ENCODE assay signal across 10 cellular contexts in the genomic region with DNA sequence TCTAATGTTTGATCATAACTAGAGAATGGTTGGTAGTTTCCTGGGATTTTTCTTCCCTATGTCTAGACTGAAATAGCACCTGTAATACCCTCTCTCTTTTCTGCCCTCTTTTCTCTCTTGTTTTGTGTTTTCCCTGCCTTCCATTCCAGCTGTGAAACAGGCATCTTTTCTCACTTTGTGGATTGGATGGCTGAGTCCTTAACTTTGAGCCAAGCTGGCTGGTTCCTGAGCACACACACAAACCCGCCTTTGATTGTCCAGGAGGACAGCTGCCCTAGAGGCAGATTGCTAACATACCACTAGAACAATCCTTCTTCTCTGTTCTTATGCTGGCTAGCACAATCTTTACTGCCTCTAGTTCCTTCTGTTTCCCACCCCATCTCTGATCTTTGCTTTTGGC. TPM values are rescaled to one million over a fixed set of nuclear protein-coding genes. Genes with fewer than 3 reads are reported as not detected.
DNase-seq lines count a peak whose midpoint lies in the region; ATAC-seq, FAIRE-seq and TF ChIP-seq lines count a peak whose summit lies in the region.
"Had no signal": no experiment of that assay in that cellular context is flagged by ENCODE, and none has a peak within 500 bp of the region (broad histone marks: within the 10 kb centered on the region; RNA-seq: fewer than 3 reads in every experiment).

No MANE protein-coding gene starts in this region.

- DNase-seq in Ammon's horn (ENCODE audit: low spot score) (peak; percentile 81), glutamatergic neuron (no peak), occipital lobe (lab: John Stamatoyannopoulos, UW) (peak; percentile 22), HTR-8/SVneo (ENCODE audit: insufficient read length, low spot score) (no peak), NCI-H524 (lab: John Stamatoyannopoulos, UW) (no peak)
- DNase-seq in activated naive CD4-positive, alpha-beta T cell treated with Interleukin-2 at 50 U/mL for 16 hours: no peak
- DNase-seq: activated T-cell treated with anti-CD3 and anti-CD28 coated beads for 4 hours had no signal

- peak overlapping the region; percentile 92 for H3K27ac ChIP-seq in VCaP

- H3K4me1 Mint-ChIP-seq in glutamatergic neuron (ENCODE audit: low read depth, unreplicated experiment): peaks cover 67% of the 10 kb centered on the region

- FAIRE-seq in HTR-8/SVneo (lab: Jason Lieb, UNC): no peak
- FAIRE-seq: G401.6 had no signal

- peaks cover 6% of the 10 kb centered on the region for H3K27me3 Mint-ChIP-seq in glutamatergic neuron (ENCODE audit: unreplicated experiment)

- H3K4me3 Mint-ChIP-seq in glutamatergic neuron (ENCODE audit: unreplicated experiment): peak overlapping the region; percentile 76

- no peak for ATAC-seq in GM19455 (IDR thresholded peaks at IDR 0.05; ENCODE audit: unreplicated experiment)

- peaks cover 2% of the 10 kb centered on the region for H3K9me3 Mint-ChIP-seq in glutamatergic neuron (ENCODE audit: unreplicated experiment)

- no peaks in the 10 kb centered on the region for H3K36me3 Mint-ChIP-seq in glutamatergic neuron (ENCODE audit: unreplicated experiment)

- TF ChIP-seq CTCF in VCaP (conservative IDR thresholded peaks at IDR 0.05): no peak
- no peak for TF ChIP-seq CTCF in glutamatergic neuron (IDR thresholded peaks at IDR 0.05; ENCODE audit: partially characterized antibody, unreplicated experiment)

- H3K27ac Mint-ChIP-seq in glutamatergic neuron (ENCODE audit: unreplicated experiment): peak overlapping the region; percentile 88

RNA-seq across cellular contexts. Expression of a gene that starts 17.7 kb away (rescaled TPM):
- total RNA-seq in glutamatergic neuron (ENCODE audit: unreplicated experiment) (344 TPM), occipital lobe (122 TPM)

RNA-seq across cellular contexts. Expression of a gene that starts 27.7 kb away (rescaled TPM):
- total RNA-seq in glutamatergic neuron (ENCODE audit: unreplicated experiment) (not detected), occipital lobe (not detected)

RNA-seq across cellular contexts. Expression of a gene that starts 38.0 kb away (rescaled TPM):
- total RNA-seq in glutamatergic neuron (ENCODE audit: unreplicated experiment) (98.8 TPM), occipital lobe (48.5 TPM)

Comparison
In these comparisons a context has a peak if more than half of its experiments do, and no peak if none do; other contexts are left out.
1. DNase-seq: peak in Ammon's horn (single experiment) and occipital lobe (single experiment); none in glutamatergic neuron (single experiment), HTR-8/SVneo (single experiment), NCI-H524 (0 of 2) and activated naive CD4-positive, alpha-beta T cell treated with Interleukin-2 at 50 U/mL for 16 hours (single experiment).